ENCODE assay signal across 8 cellular contexts in genomic region chr15:90955911-90956310, GRCh38. TPM values are rescaled to one million over a fixed set of nuclear protein-coding genes. Genes with fewer than 3 reads are reported as not detected.
DNase-seq lines count a peak whose midpoint lies in the region; ATAC-seq and TF ChIP-seq lines count a peak whose summit lies in the region.

No MANE protein-coding gene starts in this region.

- H4K20me1 ChIP-seq in BLaER1 (peaks cover 46% of the 10 kb centered on the region), H9 (ENCODE audit: control insufficient read depth, insufficient read depth, insufficient read length) (peaks cover 3% of the 10 kb centered on the region)

- intact Hi-C loops in dorsolateral prefrontal cortex (cut with DNase I), result loop anchor here (2.0 to 10.0 kb wide), 4 partner anchors 69 to 316 kb away; partner anchors contain the start of gene VPS33B (in 1 of the 2)

- no peaks in the 10 kb centered on the region for H3K27me3 Mint-ChIP-seq in H9 (ENCODE audit: low read depth)

- no peak overlapping the region for H3K56ac ChIP-seq in H9 (ENCODE audit: insufficient read length, low read depth, low read length)

- H3K4ac ChIP-seq in H9 (ENCODE audit: low read depth, low read length), result no peak overlapping the region

- TF ChIP-seq CTCF in H9 (conservative IDR thresholded peaks at IDR 0.05) (no peak), dorsolateral prefrontal cortex (IDR thresholded peaks at IDR 0.05 in 54 of 56, conservative IDR thresholded peaks at IDR 0.05 in 2 of 56; ENCODE audit: low read depth in 1 of 56, partially characterized antibody in 56 of 56) (no peak)

- no peaks in the 10 kb centered on the region for H3K9me3 ChIP-seq in BLaER1
- H3K9me3 ChIP-seq in H9 (ENCODE audit: control insufficient read depth, low read depth, low read length), result no peaks in the 10 kb centered on the region
- H3K9me3 ChIP-seq in iPS-15b (ENCODE audit: control insufficient read depth, insufficient read depth, low read length), result no peaks in the 10 kb centered on the region

- no peaks in the 10 kb centered on the region for H3K79me2 ChIP-seq in H9 (ENCODE audit: insufficient read depth, low read length)

- H4K5ac ChIP-seq in H9 (ENCODE audit: insufficient read length, low read depth, low read length), result no peak overlapping the region

- peaks cover 15% of the 10 kb centered on the region for H3K23me2 ChIP-seq in H9 (ENCODE audit: insufficient read length, low read depth, low read length, poor library complexity, severe bottlenecking)

- peak overlapping the region; percentile 87 for H3K4me3 ChIP-seq in BLaER1
- peak overlapping the region; percentile 82 for H3K4me3 ChIP-seq in iPS-15b (ENCODE audit: low read depth, low read length)
- peak overlapping the region in 19 of 59 donors; percentile 61 to 96 (median 77) for H3K4me3 ChIP-seq in dorsolateral prefrontal cortex

- H2BK12ac ChIP-seq in H9 (ENCODE audit: insufficient read length, low read depth, low read length), result no peak overlapping the region

- H3K18ac ChIP-seq in H9 (ENCODE audit: insufficient read length, low read depth, low read length), result no peak overlapping the region

- no peak overlapping the region for H4K8ac ChIP-seq in H9 (replicated peaks; ENCODE audit: insufficient read length, low read depth, low read length)

- H2BK20ac ChIP-seq in H9 (ENCODE audit: low read depth, low read length, poor library complexity, severe bottlenecking), result no peak overlapping the region

- no peak overlapping the region for H2BK5ac ChIP-seq in H9 (ENCODE audit: insufficient read length, low read length)

- H3K14ac ChIP-seq in H9 (ENCODE audit: insufficient read depth, low read length), result no peak overlapping the region

- no peak overlapping the region for H2BK120ac ChIP-seq in H9 (ENCODE audit: low read depth, low read length, poor library complexity, severe bottlenecking)

- H3K4me1 ChIP-seq in BLaER1 (peaks cover 46% of the 10 kb centered on the region), H9 (ENCODE audit: insufficient read depth, low read length) (peaks cover 7% of the 10 kb centered on the region; the same call in 1 of the 2 replicates), iPS-15b (ENCODE audit: control insufficient read depth, insufficient read depth, low read length) (no peaks in the 10 kb centered on the region)

- H3K36me3 ChIP-seq in BLaER1, result peaks cover 64% of the 10 kb centered on the region
- H3K36me3 ChIP-seq in iPS-15b (ENCODE audit: control insufficient read depth, insufficient read depth, low read length), result peaks cover 26% of the 10 kb centered on the region

- H2BK15ac ChIP-seq in H9 (ENCODE audit: low read depth, low read length), result no peak overlapping the region

- no peak for ATAC-seq in HG03108 (IDR thresholded peaks at IDR 0.05; ENCODE audit: unreplicated experiment)
- no peak for ATAC-seq in HG03439 (IDR thresholded peaks at IDR 0.05; ENCODE audit: unreplicated experiment)

- H3K36me3 Mint-ChIP-seq in H9 (ENCODE audit: insufficient read depth in 1 of 3, low read depth in 3 of 3), result peaks cover 15 to 46% (median 44%) of the 10 kb centered on the region in 3 experiments; a peak in 6 of 7 replicates

- H3K27ac ChIP-seq in BLaER1, result peak overlapping the region; percentile 97
- H3K27ac ChIP-seq in H9 (ENCODE audit: insufficient read length, low read depth, low read length), result no peak overlapping the region
- peak overlapping the region in 2 of 59 donors; percentile 89 to 94 for H3K27ac ChIP-seq in dorsolateral prefrontal cortex

- no peaks in the 10 kb centered on the region for H3K79me1 ChIP-seq in H9 (ENCODE audit: insufficient read depth, low read depth, low read length, poor library complexity, severe bottlenecking)

- no peak for DNase-seq in H9
- DNase-seq in RKO (ENCODE audit: low spot score), result peak; percentile 60
- no peak for DNase-seq in inferior parietal cortex (ENCODE audit: extremely low spot score)
- no peak for DNase-seq in dorsolateral prefrontal cortex

- H2AFZ ChIP-seq in H9 (ENCODE audit: low read length), result no peak overlapping the region

- H3K4me2 ChIP-seq in BLaER1 (peak overlapping the region; percentile 97), H9 (ENCODE audit: insufficient read depth, insufficient read length, low read length) (peak overlapping the region; percentile 41)

- H3K9me3 Mint-ChIP-seq in H9, result no peaks in the 10 kb centered on the region

- peaks cover 15 to 16% of the 10 kb centered on the region in 2 experiments for H3K4me1 Mint-ChIP-seq in H9

- H3K9ac ChIP-seq in BLaER1 (peak overlapping the region; percentile 95), H9 (ENCODE audit: extremely low read depth, insufficient read length, low read length) (no peak overlapping the region), iPS-15b (ENCODE audit: low read depth, low read length) (no peak overlapping the region)

- no peak overlapping the region for H4K91ac ChIP-seq in H9 (ENCODE audit: insufficient read length, low read depth, low read length)

- H3T11ph ChIP-seq in H9 (ENCODE audit: low read length), result no peak overlapping the region

- peak overlapping the region; percentile 77 to 82 for H3K4me3 Mint-ChIP-seq in H9

- no peak overlapping the region for H2AK5ac ChIP-seq in H9 (ENCODE audit: insufficient read length, low read length)

- H3K23ac ChIP-seq in H9 (ENCODE audit: insufficient read length, low read depth, low read length), result no peak overlapping the region

- H3K27ac Mint-ChIP-seq in H9, result peak overlapping the region in 1 of 3 experiments; percentile 68; a peak in 1 of 7 replicates

- H3K27me3 ChIP-seq in BLaER1, result no peaks in the 10 kb centered on the region
- H3K27me3 ChIP-seq in H9 (ENCODE audit: insufficient read depth, low read length), result no peaks in the 10 kb centered on the region
- no peaks in the 10 kb centered on the region for H3K27me3 ChIP-seq in iPS-15b (ENCODE audit: control insufficient read depth, insufficient read depth, low read length)
- H3K27me3 ChIP-seq in dorsolateral prefrontal cortex, result no peaks in the 10 kb centered on the region

- no CpG with 5 or more reads among the region's 9 CpGs for WGBS in H9 (ENCODE audit: extremely low coverage, insufficient read length, low lambda C conversion rate)

RNA-seq across cellular contexts. Expression of gene RCCD1, which starts 1.2 kb away (rescaled TPM):
- total RNA-seq in H9 (2021), result 20.6 and 22.8 TPM in 2 replicates
- 10 to 100 TPM; 10.6 to 28.2 (median 18.0) TPM for total RNA-seq in dorsolateral prefrontal cortex

RNA-seq across cellular contexts. Expression of gene UNC45A, which starts 20.8 kb away (rescaled TPM):
- total RNA-seq in H9 (2021) (84.3 and 84.6 TPM in 2 replicates), dorsolateral prefrontal cortex (10 to 100 TPM; 35.1 to 68.4 (median 47.2) TPM)

RNA-seq across cellular contexts. Expression of gene HDDC3, which starts 23.6 kb away (rescaled TPM):
- 13.2 and 13.3 TPM in 2 replicates for total RNA-seq in H9 (2021)
- total RNA-seq in dorsolateral prefrontal cortex, result 10 to 100 TPM in 119 of 120 experiments, 1 to 10 TPM in 1; 8.6 to 40.8 (median 20.2) TPM

RNA-seq across cellular contexts. Expression of gene PRC1, which starts 38.4 kb away (rescaled TPM):
- total RNA-seq in H9 (2021), result 70.5 and 75.7 TPM in 2 replicates
- 10 to 100 TPM in 94 of 120 experiments, 1 to 10 TPM in 26; 6.7 to 23.2 (median 13.5) TPM for total RNA-seq in dorsolateral prefrontal cortex

RNA-seq across cellular contexts. Expression of gene MAN2A2, which starts 52.8 kb away (rescaled TPM):
- 25.3 and 27.4 TPM in 2 replicates for total RNA-seq in H9 (2021)
- total RNA-seq in dorsolateral prefrontal cortex, result 100 to 1,000 TPM; 152 to 468 (median 226) TPM
